In the genomic region with DNA sequence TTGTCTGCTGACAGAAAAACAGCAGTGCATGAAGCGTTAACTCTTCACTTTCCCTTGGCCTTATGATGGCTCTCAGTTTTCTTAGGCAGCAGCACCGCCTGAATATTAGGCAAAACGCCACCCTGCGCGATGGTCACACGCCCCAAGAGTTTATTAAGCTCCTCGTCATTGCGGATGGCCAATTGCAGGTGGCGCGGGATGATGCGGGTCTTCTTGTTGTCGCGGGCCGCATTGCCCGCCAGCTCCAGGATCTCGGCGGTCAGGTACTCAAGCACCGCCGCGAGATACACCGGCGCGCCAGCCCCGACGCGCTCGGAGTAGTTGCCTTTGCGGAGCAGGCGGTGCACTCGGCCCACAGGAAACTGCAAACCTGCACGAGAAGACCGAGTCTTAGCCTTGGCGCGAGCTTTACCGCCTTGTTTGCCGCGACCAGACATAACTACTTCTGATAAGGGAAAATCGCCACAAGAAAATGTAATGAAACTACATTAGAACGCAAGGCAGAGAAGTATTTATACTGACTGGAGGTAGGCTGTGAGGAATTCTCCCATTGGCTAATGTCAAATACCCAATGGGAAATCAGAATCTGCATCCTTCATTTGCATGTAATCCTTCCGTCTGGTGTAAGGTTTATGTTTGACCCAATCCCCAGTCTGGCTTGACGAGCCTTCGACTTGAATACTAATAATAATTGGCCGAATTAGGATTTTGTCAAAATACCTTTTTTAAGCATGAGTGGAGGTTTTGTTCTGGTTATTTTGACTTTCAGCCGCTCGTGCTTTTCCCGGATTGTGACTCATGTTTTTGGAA, we compare ENCODE assay signal across 1 cellular context.
TF ChIP-seq lines count a peak whose summit lies in the region.

No MANE protein-coding gene starts in this region.

TF ChIP-seq in liver, 16 proteins besides CTCF, POLR2A, EP300 and RAD21 (continued from another document):
- TF ChIP-seq REST (IDR thresholded peaks at IDR 0.05) (peak; percentile 96), ATF3 (IDR thresholded peaks at IDR 0.05) (peak; percentile 48), GABPA (IDR thresholded peaks at IDR 0.05 in 1 of 2, conservative IDR thresholded peaks at IDR 0.05 in 1 of 2) (no peak), FOXA2 (IDR thresholded peaks at IDR 0.05) (no peak), EGR1 (IDR thresholded peaks at IDR 0.05; ENCODE audit: low read depth in 2 of 2) (no peak), RXRA (IDR thresholded peaks at IDR 0.05) (peak; percentile 25 to 52), YY1 (IDR thresholded peaks at IDR 0.05) (peak; percentile 44), NR2F2 (IDR thresholded peaks at IDR 0.05) (peak; percentile 18), ZBTB33 (IDR thresholded peaks at IDR 0.05) (peak; percentile 85), SP1 (IDR thresholded peaks at IDR 0.05) (peak; percentile 87), JUND (IDR thresholded peaks at IDR 0.05) (peak; percentile 45 to 80), HNF4G (IDR thresholded peaks at IDR 0.05) (peak; percentile 15)
- TF ChIP-seq, protein P1, sequence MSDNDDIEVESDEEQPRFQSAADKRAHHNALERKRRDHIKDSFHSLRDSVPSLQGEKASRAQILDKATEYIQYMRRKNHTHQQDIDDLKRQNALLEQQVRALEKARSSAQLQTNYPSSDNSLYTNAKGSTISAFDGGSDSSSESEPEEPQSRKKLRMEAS (IDR thresholded peaks at IDR 0.05): no peak
